Comparison of ENCODE assay signal across 13 cellular contexts in genomic region chr12:124607681-124608425, GRCh38. TPM values are rescaled to one million over a fixed set of nuclear protein-coding genes. Genes with fewer than 3 reads are reported as not detected.
DNase-seq lines count a peak whose midpoint lies in the region; ATAC-seq, FAIRE-seq and TF ChIP-seq lines count a peak whose summit lies in the region.
"Had no signal": no experiment of that assay in that cellular context is flagged by ENCODE, and none has a peak within 500 bp of the region (broad histone marks: within the 10 kb centered on the region; RNA-seq: fewer than 3 reads in every experiment).

No MANE protein-coding gene starts in this region.

- no peak overlapping the region for H3K27ac ChIP-seq in CD4-positive, CD25-positive, alpha-beta regulatory T cell (ENCODE audit: insufficient read depth, low read length, poor library complexity, severe bottlenecking)
- H3K27ac ChIP-seq: psoas muscle had no signal

- no peaks in the 10 kb centered on the region for H3K9me3 ChIP-seq in CD4-positive, CD25-positive, alpha-beta regulatory T cell (ENCODE audit: control insufficient read depth in 2 of 2, low read length in 2 of 2)
- H3K9me3 ChIP-seq: psoas muscle had no signal

- no peaks in the 10 kb centered on the region for H3K27me3 ChIP-seq in CD4-positive, CD25-positive, alpha-beta regulatory T cell (ENCODE audit: control insufficient read depth, insufficient read depth, low read length)

- no peak for TF ChIP-seq CTCF in NB4 (IDR thresholded peaks at IDR 0.05; ENCODE audit: low read depth, low read length)
- TF ChIP-seq CTCF in nephron progenitor cell (IDR thresholded peaks at IDR 0.05): no peak
- no peak for TF ChIP-seq CTCF in GM13977 (IDR thresholded peaks at IDR 0.05; ENCODE audit: extremely low read depth, insufficient read depth, missing control alignments)

- H3K9me3 Mint-ChIP-seq in CD4-positive, CD25-positive, alpha-beta regulatory T cell: peaks cover 0 to 2% (median 0%) of the 10 kb centered on the region in 7 donors
- H3K9me3 Mint-ChIP-seq in central memory CD8-positive, alpha-beta T cell: no peaks in the 10 kb centered on the region
- peaks cover 3% of the 10 kb centered on the region for H3K9me3 Mint-ChIP-seq in nephron progenitor cell

- peaks cover 32% of the 10 kb centered on the region for H3K4me1 ChIP-seq in CD4-positive, CD25-positive, alpha-beta regulatory T cell (ENCODE audit: control insufficient read depth, insufficient read depth, low read length, poor library complexity, severe bottlenecking)
- H3K4me1 ChIP-seq: psoas muscle had no signal

- no peaks in the 10 kb centered on the region for H3K36me3 ChIP-seq in CD4-positive, CD25-positive, alpha-beta regulatory T cell (ENCODE audit: control insufficient read depth, insufficient read depth, low read length)

- H3K4me3 Mint-ChIP-seq in CD4-positive, CD25-positive, alpha-beta regulatory T cell: peak overlapping the region in 1 of 4 donors; percentile 77
- H3K4me3 Mint-ChIP-seq in central memory CD8-positive, alpha-beta T cell: peak overlapping the region; percentile 80
- no peak overlapping the region for H3K4me3 Mint-ChIP-seq in nephron progenitor cell

- H3K27ac Mint-ChIP-seq in CD4-positive, CD25-positive, alpha-beta regulatory T cell: peak overlapping the region in 2 of 3 donors; percentile 31 to 81
- peak overlapping the region; percentile 61 for H3K27ac Mint-ChIP-seq in central memory CD8-positive, alpha-beta T cell (ENCODE audit: low read depth)
- H3K27ac Mint-ChIP-seq in nephron progenitor cell: peak overlapping the region; percentile 7

- no peak for ATAC-seq in CD4-positive, CD25-positive, alpha-beta regulatory T cell (ENCODE audit: low read depth in 2 of 2)
- no peak for ATAC-seq in central memory CD8-positive, alpha-beta T cell (replicated peaks; ENCODE audit: extremely low read depth, poor library complexity, severe bottlenecking)

- in situ Hi-C loops in GM13977 (cut with MboI; ENCODE audit: low pct_unique_long_range_greater_than_20kb, low sequenced_read_pairs, unreplicated experiment): no loop called here

- H3K4me1 Mint-ChIP-seq in CD4-positive, CD25-positive, alpha-beta regulatory T cell: peaks cover 9 to 42% (median 17%) of the 10 kb centered on the region in 4 donors
- H3K4me1 Mint-ChIP-seq in central memory CD8-positive, alpha-beta T cell: peaks cover 26% of the 10 kb centered on the region
- peaks cover 37% of the 10 kb centered on the region for H3K4me1 Mint-ChIP-seq in nephron progenitor cell

- peaks cover 12% of the 10 kb centered on the region for H3K27me3 Mint-ChIP-seq in CD4-positive, CD25-positive, alpha-beta regulatory T cell
- peaks cover 9% of the 10 kb centered on the region for H3K27me3 Mint-ChIP-seq in central memory CD8-positive, alpha-beta T cell
- peaks cover 10% of the 10 kb centered on the region for H3K27me3 Mint-ChIP-seq in nephron progenitor cell (ENCODE audit: low read depth, poor library complexity)

- FAIRE-seq in H54 (lab: Jason Lieb, UNC): no peak

- no peak for DNase-seq in CD4-positive, CD25-positive, alpha-beta regulatory T cell
- DNase-seq in NB4 (ENCODE audit: low read depth): peak; percentile 43
- DNase-seq in central memory CD8-positive, alpha-beta T cell (ENCODE audit: low spot score in 2 of 2): no peak
- DNase-seq in nephron progenitor cell: no peak
- no peak for DNase-seq in KG1 (lab: John Stamatoyannopoulos, UW)
- no peak for DNase-seq in NCI-H748 (lab: John Stamatoyannopoulos, UW; ENCODE audit: unreplicated experiment)
- DNase-seq in GM13977 (ENCODE audit: low spot score): no peak
- DNase-seq in H54 (ENCODE audit: insufficient read length, low spot score): no peak
- DNase-seq: activated naive CD4-positive, alpha-beta T cell treated with anti-CD3 and anti-CD28 coated beads, Interleukin-2, amount 50 U/mL, for 16 hours; NCI-H526 treated with DMSO at 0.1 percent for 48 hours; psoas muscle; SIG-M5; stimulated activated CD4-positive, alpha-beta T cell treated with anti-CD3 and anti-CD28 coated beads, Interleukin-2, amount 100 ng/mL, for 24 hours had no signal

- H3K4me3 ChIP-seq in CD4-positive, CD25-positive, alpha-beta regulatory T cell (ENCODE audit: low read depth, low read length): peak overlapping the region; percentile 64
- no peak overlapping the region for H3K4me3 ChIP-seq in NB4 (ENCODE audit: low read depth, low read length)
- H3K4me3 ChIP-seq: psoas muscle had no signal

- no peaks in the 10 kb centered on the region for H3K36me3 Mint-ChIP-seq in CD4-positive, CD25-positive, alpha-beta regulatory T cell
- H3K36me3 Mint-ChIP-seq in central memory CD8-positive, alpha-beta T cell (ENCODE audit: insufficient read depth): peaks cover 3% of the 10 kb centered on the region
- no peaks in the 10 kb centered on the region for H3K36me3 Mint-ChIP-seq in nephron progenitor cell (ENCODE audit: low read depth)

- no peak for TF ChIP-seq POLR2A in NB4 (IDR thresholded peaks at IDR 0.05; ENCODE audit: extremely low read depth, insufficient read length)
- no peak for TF ChIP-seq POLR2A in H54 (IDR thresholded peaks at IDR 0.05; ENCODE audit: low read depth, low read length)

RNA-seq across cellular contexts. Expression of gene NCOR2, which starts 40.4 kb away (rescaled TPM):
- total RNA-seq in CD4-positive, CD25-positive, alpha-beta regulatory T cell: 134 TPM
- 1 to 10 TPM; 2.0 to 4.1 (median 2.4) TPM for polyA plus RNA-seq in CD4-positive, CD25-positive, alpha-beta regulatory T cell

Comparison
In these comparisons a context has a peak if more than half of its experiments do, and no peak if none do; other contexts are left out.
1. H3K27ac Mint-ChIP-seq: peak in every context shown above with its lines; median percentile 61 in central memory CD8-positive, alpha-beta T cell; 56 in CD4-positive, CD25-positive, alpha-beta regulatory T cell; 7 in nephron progenitor cell.